Comparison of ENCODE assay signal across 24 cellular contexts in the genomic region with DNA sequence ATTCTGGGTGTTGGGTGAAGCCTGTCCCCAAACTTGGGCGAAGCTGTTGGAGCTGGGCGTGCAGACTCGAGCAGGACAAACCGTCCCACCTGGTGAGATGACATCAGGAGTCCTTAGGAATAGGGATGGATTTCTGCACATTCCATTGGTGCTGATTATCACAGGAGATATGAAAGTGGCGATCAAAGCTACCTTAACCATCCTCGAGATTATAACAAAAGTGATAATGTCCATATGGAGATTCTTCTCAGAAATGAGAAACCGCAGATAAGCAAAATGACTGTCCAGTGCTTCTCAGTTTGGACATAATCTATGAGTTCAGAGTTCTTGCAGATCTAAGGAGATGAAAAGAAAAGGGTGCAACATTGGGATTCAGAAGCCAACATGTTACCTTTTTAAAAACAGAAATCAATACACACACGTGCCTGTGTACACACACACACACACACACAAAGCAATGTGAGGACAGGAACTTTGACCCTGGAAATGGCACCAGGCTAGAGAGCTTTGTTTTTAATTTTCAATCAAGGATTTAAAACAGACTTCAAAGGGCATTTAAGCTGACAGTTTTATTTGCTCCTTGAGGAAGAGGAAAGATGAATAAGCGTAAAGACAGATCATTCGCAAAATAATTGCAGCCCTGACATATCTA.
"Had no signal": no experiment of that assay in that cellular context is flagged by ENCODE, and none has a peak within 500 bp of the region (broad histone marks: within the 10 kb centered on the region; RNA-seq: fewer than 3 reads in every experiment).

No MANE protein-coding gene starts in this region.

- H3K4me3 ChIP-seq: Peyer's patch, SJCRH30 had no signal

- H3K27me3 ChIP-seq: Peyer's patch, SJCRH30 had no signal

- H3K9ac ChIP-seq: SK-N-SH had no signal

- H3K36me3 ChIP-seq: Peyer's patch, SJCRH30 had no signal

- H3K9me3 Mint-ChIP-seq: activated naive CD4-positive, alpha-beta T cell treated with anti-CD3 and anti-CD28 coated beads, Interleukin-2, amount 50 U/mL, for 24 hours; central memory CD8-positive, alpha-beta T cell had no signal

- H3K27ac ChIP-seq: Peyer's patch, RWPE1, SJCRH30, VCaP had no signal

- H3K4me3 Mint-ChIP-seq: activated CD4-positive, alpha-beta memory T cell treated with anti-CD3 and anti-CD28 coated beads, Interleukin-2, amount 10 ng/mL, durations not matched to agents 7 days and 5 days; activated CD4-positive, alpha-beta T cell treated with anti-CD3 and anti-CD28 coated beads for 36 hours; activated naive CD4-positive, alpha-beta T cell treated with anti-CD3 and anti-CD28 coated beads, Interleukin-2, amount 50 U/mL, for 24 hours; activated T-cell treated with anti-CD3 and anti-CD28 coated beads, Interleukin-2, amount 50 U/mL, for 72 hours; central memory CD8-positive, alpha-beta T cell had no signal

- H3K36me3 Mint-ChIP-seq: brain had no signal

- H3K4me2 ChIP-seq: SK-N-SH had no signal

- ATAC-seq: activated CD4-positive, alpha-beta T cell treated with anti-CD3 and anti-CD28 coated beads for 36 hours; activated T-cell treated with anti-CD3 and anti-CD28 coated beads, Interleukin-2, amount 50 U/mL, for 72 hours had no signal

- H3K27me3 Mint-ChIP-seq: activated CD4-positive, alpha-beta T cell treated with anti-CD3 and anti-CD28 coated beads for 36 hours; activated naive CD4-positive, alpha-beta T cell treated with anti-CD3 and anti-CD28 coated beads, Interleukin-2, amount 50 U/mL, for 24 hours; central memory CD8-positive, alpha-beta T cell had no signal

- H3K27ac Mint-ChIP-seq: activated CD4-positive, alpha-beta memory T cell treated with anti-CD3 and anti-CD28 coated beads, Interleukin-2, amount 10 ng/mL, durations not matched to agents 7 days and 5 days; activated CD4-positive, alpha-beta T cell treated with anti-CD3 and anti-CD28 coated beads for 36 hours; activated naive CD4-positive, alpha-beta T cell treated with anti-CD3 and anti-CD28 coated beads, Interleukin-2, amount 50 U/mL, for 24 hours; activated T-cell treated with anti-CD3 and anti-CD28 coated beads, Interleukin-2, amount 50 U/mL, for 72 hours had no signal

- H3K9me3 ChIP-seq: Peyer's patch, SJCRH30, SK-N-SH had no signal

- H3K4me1 ChIP-seq: SJCRH30 had no signal

- DNase-seq: activated CD4-positive, alpha-beta memory T cell treated with anti-CD3 and anti-CD28 coated beads, Interleukin-2, amount 10 ng/mL, durations not matched to agents 7 days and 5 days; activated CD4-positive, alpha-beta T cell treated with anti-CD3 and anti-CD28 coated beads for 36 hours; activated CD4-positive, alpha-beta T cell treated with anti-CD3 and anti-CD28 coated beads, Interleukin-2, amount 50 U/mL, for 1 hour; activated effector memory CD4-positive, alpha-beta T cell treated with Interleukin-2 at 50 U/mL for 16 hours; activated naive CD4-positive, alpha-beta T cell; activated T-cell treated with anti-CD3 and anti-CD28 coated beads for 4 hours; activated T-cell treated with anti-CD3 and anti-CD28 coated beads, Interleukin-2, amount 50 U/mL, for 72 hours; amygdala; Kasumi-1; NCI-H1048; NCI-H1930; NCI-H2171; NCI-H226; Peyer's patch; Right ventricle myocardium superior; SJCRH30; SK-N-SH; T-helper 1 cell had no signal

- FAIRE-seq: astrocyte had no signal
